8 cellular contexts compared by ENCODE assay signal in the genomic region with DNA sequence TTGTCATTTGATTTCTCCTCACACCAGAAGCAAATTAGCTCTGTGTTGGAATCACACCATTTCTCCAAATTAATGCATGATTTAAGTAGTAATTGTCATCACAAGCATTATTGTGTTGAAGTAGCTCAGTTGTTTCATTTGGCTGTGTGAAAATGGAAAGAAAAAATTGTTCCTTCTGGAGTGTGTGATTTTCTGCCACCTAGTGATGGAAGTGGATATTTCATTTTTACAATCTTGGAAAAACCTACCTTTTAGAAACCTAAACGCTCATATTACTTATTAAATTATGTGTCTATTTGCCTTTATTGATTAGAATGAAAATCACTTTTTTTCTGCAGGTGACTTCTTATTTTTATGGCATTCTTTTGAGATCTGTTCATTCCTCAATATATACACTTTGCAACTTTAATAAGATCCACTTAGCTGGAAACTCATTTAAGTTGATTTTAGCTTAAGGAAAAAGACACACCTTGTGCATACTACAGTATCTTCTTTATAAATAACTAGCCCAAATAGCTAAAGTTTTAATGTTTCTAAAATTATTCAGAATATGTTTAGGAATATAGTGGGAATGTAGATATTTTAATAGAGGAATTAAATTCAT. TPM values are rescaled to one million over a fixed set of nuclear protein-coding genes. Genes with fewer than 3 reads are reported as not detected.
A peak's percentile ranks its signal among the peaks of the same experiment; 100 is the strongest.
DNase-seq lines count a peak whose midpoint lies in the region; ATAC-seq, FAIRE-seq and TF ChIP-seq lines count a peak whose summit lies in the region.

No MANE protein-coding gene starts in this region.

- DNase-seq in DMS114 treated with DMSO at 0.1 percent for 48 hours (lab: John Stamatoyannopoulos, UW; ENCODE audit: unreplicated experiment): peak; percentile 18
- no peak for DNase-seq in H54 (ENCODE audit: insufficient read length, low spot score)
- peak; percentile 55 for DNase-seq in PC-3
- peak; percentile 34 for DNase-seq in fibroblast of peridontal ligament (ENCODE audit: extremely low read depth)
- DNase-seq in stomach: no peak
- DNase-seq in activated CD8-positive, alpha-beta memory T cell treated with anti-CD3 and anti-CD28 coated beads, Interleukin-2, amount 50 U/mL, for 48 hours: no peak
- DNase-seq in epidermal melanocyte (ENCODE audit: insufficient read length, low spot score): no peak
- no peak for DNase-seq in amniotic stem cell (lab: John Stamatoyannopoulos, UW)

- H3K9me2 ChIP-seq in PC-3 (replicated peaks; ENCODE audit: low read length): no peaks in the 10 kb centered on the region

- no peak overlapping the region for H2AFZ ChIP-seq in PC-3 (ENCODE audit: low read length)

- POLR2A ChIA-PET in PC-3 (lab: Charles Lee; ENCODE audit: unreplicated experiment): no interaction called here

- peak; percentile 51; the same call in 1 of the 2 replicates for ATAC-seq in PC-3

- H3K27ac ChIP-seq in PC-3 (ENCODE audit: low read length) (no peak overlapping the region), stomach (no peak overlapping the region)

- peak; percentile 71 for FAIRE-seq in H54 (lab: Jason Lieb, UNC)

- peak; percentile 68 for TF ChIP-seq CTCF in PC-3 (conservative IDR thresholded peaks at IDR 0.05; ENCODE audit: low read depth, low read length)
- peak in 5 of 7 experiments; percentile 9 to 48 (median 46) for TF ChIP-seq CTCF in stomach (IDR thresholded peaks at IDR 0.05)

- no peaks in the 10 kb centered on the region for H3K4me1 ChIP-seq in PC-3 (ENCODE audit: insufficient read depth, low read length)
- H3K4me1 ChIP-seq in stomach: no peaks in the 10 kb centered on the region

- H3K4me3 ChIP-seq in PC-3 (ENCODE audit: low read length): no peak overlapping the region
- H3K4me3 ChIP-seq in stomach: no peak overlapping the region

- no peaks in the 10 kb centered on the region for H3K36me3 ChIP-seq in PC-3 (ENCODE audit: low read depth, low read length)
- H3K36me3 ChIP-seq in stomach: no peaks in the 10 kb centered on the region

- H3F3A ChIP-seq in PC-3 (ENCODE audit: low read length, unreplicated experiment): no peaks in the 10 kb centered on the region

- 0 to 15% (median 13%) methylated on average over 1 of the region's 1 CpG for WGBS in stomach, 5 donors

- CTCF ChIA-PET in PC-3 (lab: Charles Lee): interaction anchor here (0.7 to 1.3 kb wide), 3 partner anchors 28 to 235 kb away, joined by 3 to 8 read pairs (median 4); no protein-coding TSS in a partner anchor

- intact Hi-C loops in PC-3 (cut with micrococcal nuclease): loop anchor here (2.0 to 10.0 kb wide), 2 partner anchors 369 to 665 kb away; no protein-coding TSS in a partner anchor
- intact Hi-C loops in stomach (cut with DNase I; ENCODE audit: low total_unique reads): no loop called here

- H3K27me3 ChIP-seq in PC-3 (ENCODE audit: low read length) (no peaks in the 10 kb centered on the region), stomach (no peaks in the 10 kb centered on the region)

- no peak for TF ChIP-seq POLR2A in H54 (IDR thresholded peaks at IDR 0.05; ENCODE audit: low read depth, low read length)
- TF ChIP-seq POLR2A in stomach (IDR thresholded peaks at IDR 0.05): no peak

- no peak overlapping the region for H3K4me2 ChIP-seq in PC-3 (ENCODE audit: low read length)

- no peaks in the 10 kb centered on the region for H3K9me3 ChIP-seq in PC-3 (ENCODE audit: low read length)
- H3K9me3 ChIP-seq in stomach: no peaks in the 10 kb centered on the region

- no TSS peak for BruUV-seq in PC-3 (replicated peaks; lab: Mats Ljungman, UMichigan)

- no peaks in the 10 kb centered on the region for H3K79me2 ChIP-seq in PC-3 (ENCODE audit: low read length)

- no peak overlapping the region for H3K9ac ChIP-seq in PC-3 (ENCODE audit: low read length)

- no peak for TF ChIP-seq EP300 in stomach (IDR thresholded peaks at IDR 0.05)

- H4K20me1 ChIP-seq in PC-3 (ENCODE audit: low read length): no peaks in the 10 kb centered on the region

RNA-seq across cellular contexts. Expression of a gene that starts 50.0 kb away (rescaled TPM):
- total RNA-seq in PC-3 (2014; rRNA removed) (94.0 and 151 TPM in 2 replicates), stomach (100 to 1,000 TPM in 1 of 5 donors, 10 to 100 TPM in 4; 23.3 to 102 (median 70.3) TPM)
- polyA plus RNA-seq in stomach: 100 to 1,000 TPM in 2 of 3 donors, 10 to 100 TPM in 1; 57.0 to 107 (median 101) TPM

Comparison
In these comparisons a context has a peak if more than half of its experiments do, and no peak if none do; other contexts are left out.
1. DNase-seq: peak in DMS114 treated with DMSO at 0.1 percent for 48 hours (single experiment), PC-3 (single experiment) and fibroblast of peridontal ligament (single experiment); none in H54 (single experiment), stomach (single experiment), activated CD8-positive, alpha-beta memory T cell treated with anti-CD3 and anti-CD28 coated beads, Interleukin-2, amount 50 U/mL, for 48 hours (single experiment), epidermal melanocyte (single experiment) and amniotic stem cell (single experiment).